20 cellular contexts compared by ENCODE assay signal in genomic region chr13:19581675-19582074, GRCh38. TPM values are rescaled to one million over a fixed set of nuclear protein-coding genes. Genes with fewer than 3 reads are reported as not detected.
"Had no signal": no experiment of that assay in that cellular context is flagged by ENCODE, and none has a peak within 500 bp of the region (broad histone marks: within the 10 kb centered on the region; RNA-seq: fewer than 3 reads in every experiment).

No MANE protein-coding gene starts in this region.

- H3K27me3 Mint-ChIP-seq: activated CD4-positive, alpha-beta memory T cell treated with anti-CD3 and anti-CD28 coated beads for 36 hours had no signal

- H3K4me1 Mint-ChIP-seq: endodermal cell, nephron progenitor cell had no signal

- ATAC-seq: psoas muscle; right lobe of liver; stimulated activated effector memory CD8-positive, alpha-beta T cell treated with anti-CD3 and anti-CD28 coated beads, Interleukin-12 subunit alpha, Interleukin-12 subunit beta, amount 100 ng/mL, for 72 hours had no signal

- H3K27ac ChIP-seq: brain microvascular endothelial cell, psoas muscle, right lobe of liver, transverse colon had no signal

- H3K4me3 ChIP-seq: psoas muscle, right lobe of liver, transverse colon had no signal

- H3K4me3 Mint-ChIP-seq: activated CD4-positive, alpha-beta memory T cell treated with anti-CD3 and anti-CD28 coated beads for 36 hours; activated naive CD4-positive, alpha-beta T cell treated with anti-CD3 and anti-CD28 coated beads, Interleukin-2, amount 10 ng/mL, durations not matched to agents 7 days and 5 days; activated T-helper 1 cell treated with anti-CD3 and anti-CD28 coated beads, Interleukin-12 subunit alpha, Interleukin-12 subunit beta, Interleukin-2, Interleukin-4 antibody, amounts not matched to agents 30 ng/mL and 10 ng/mL and 1 ng/mL, durations not matched to agents 14 hours and 24 hours and 36 hours; dendritic cell treated with granulocyte-macrophage colony-stimulating factor and Interleukin-4, amounts not matched to agents 40 ng/mL and 50 ng/mL, for 4 days; endodermal cell; nephron progenitor cell; stimulated activated effector memory CD8-positive, alpha-beta T cell treated with anti-CD3 and anti-CD28 coated beads, Interleukin-12 subunit alpha, Interleukin-12 subunit beta, amount 100 ng/mL, for 72 hours had no signal

- H3K4me1 ChIP-seq: psoas muscle, right lobe of liver, transverse colon had no signal

- H3K36me3 ChIP-seq: brain microvascular endothelial cell, right lobe of liver, transverse colon had no signal

- H3K36me3 Mint-ChIP-seq: activated CD4-positive, alpha-beta memory T cell treated with anti-CD3 and anti-CD28 coated beads for 36 hours had no signal

- DNase-seq: activated CD4-positive, alpha-beta memory T cell treated with anti-CD3 and anti-CD28 coated beads for 36 hours; activated CD8-positive, alpha-beta memory T cell treated with anti-CD3 and anti-CD28 coated beads, Interleukin-2, amount 50 U/mL, for 4 hours; activated naive CD4-positive, alpha-beta T cell treated with anti-CD3 and anti-CD28 coated beads, Interleukin-2, amount 10 ng/mL, durations not matched to agents 7 days and 5 days; amygdala; brain microvascular endothelial cell; endodermal cell; erythroblast; hippocampal formation; mesendoderm; nephron progenitor cell; psoas muscle; right lobe of liver; transverse colon had no signal

- H3K27me3 ChIP-seq: brain microvascular endothelial cell, right lobe of liver, transverse colon had no signal

- H3K27ac Mint-ChIP-seq: activated CD4-positive, alpha-beta memory T cell treated with anti-CD3 and anti-CD28 coated beads for 36 hours; activated naive CD4-positive, alpha-beta T cell treated with anti-CD3 and anti-CD28 coated beads, Interleukin-2, amount 10 ng/mL, durations not matched to agents 7 days and 5 days; activated T-helper 1 cell treated with anti-CD3 and anti-CD28 coated beads, Interleukin-12 subunit alpha, Interleukin-12 subunit beta, Interleukin-2, Interleukin-4 antibody, amounts not matched to agents 30 ng/mL and 10 ng/mL and 1 ng/mL, durations not matched to agents 14 hours and 24 hours and 36 hours; dendritic cell treated with granulocyte-macrophage colony-stimulating factor and Interleukin-4, amounts not matched to agents 40 ng/mL and 50 ng/mL, for 4 days; endodermal cell; nephron progenitor cell; stimulated activated effector memory CD8-positive, alpha-beta T cell treated with anti-CD3 and anti-CD28 coated beads, Interleukin-12 subunit alpha, Interleukin-12 subunit beta, amount 100 ng/mL, for 72 hours had no signal

- H3K9me3 ChIP-seq: right lobe of liver, transverse colon had no signal

RNA-seq across cellular contexts. Expression of gene TPTE2, which starts 20.3 kb away (rescaled TPM):
- total RNA-seq: activated T-helper 1 cell treated with anti-CD3 and anti-CD28 coated beads, Interleukin-12 subunit alpha, Interleukin-12 subunit beta, Interleukin-2, Interleukin-4 antibody, amounts not matched to agents 30 ng/mL and 10 ng/mL and 1 ng/mL, durations not matched to agents 14 hours and 24 hours and 36 hours; endodermal cell; glomerular endothelial cell; liver; osteoblast; psoas muscle; right lobe of liver; T-helper 2 cell treated with Interferon-gamma antibody and Interleukin-4, amounts not matched to agents 100 ng/mL and 5 ng/mL, for 36 hours; transverse colon had no signal
